10 cellular contexts compared by ENCODE assay signal in genomic region chr22:40216041-40216756, GRCh38. TPM values are rescaled to one million over a fixed set of nuclear protein-coding genes. Genes with fewer than 3 reads are reported as not detected.
DNase-seq lines count a peak whose midpoint lies in the region; ATAC-seq, FAIRE-seq and TF ChIP-seq lines count a peak whose summit lies in the region.
"Had no signal": no experiment of that assay in that cellular context is flagged by ENCODE, and none has a peak within 500 bp of the region (broad histone marks: within the 10 kb centered on the region; RNA-seq: fewer than 3 reads in every experiment).

No MANE protein-coding gene starts in this region.

- no peaks in the 10 kb centered on the region for H3K9me3 Mint-ChIP-seq in CD14-positive monocyte
- H3K9me3 Mint-ChIP-seq in T-helper 2 cell treated with Interferon-gamma antibody and Interleukin-4, amounts not matched to agents 5 μg/mL and 100 μg/mL, for 36 hours = no peaks in the 10 kb centered on the region
- no peaks in the 10 kb centered on the region for H3K9me3 Mint-ChIP-seq in endothelial cell (ENCODE audit: unreplicated experiment)

- H3K4me1 Mint-ChIP-seq in CD14-positive monocyte (peaks cover 89% of the 10 kb centered on the region), endothelial cell (ENCODE audit: unreplicated experiment) (peaks cover 79% of the 10 kb centered on the region)
- peaks cover 70% of the 10 kb centered on the region for H3K4me1 Mint-ChIP-seq in T-helper 2 cell treated with Interferon-gamma antibody and Interleukin-4, amounts not matched to agents 5 μg/mL and 100 μg/mL, for 36 hours (ENCODE audit: low read depth)

- H3K27ac Mint-ChIP-seq in CD14-positive monocyte (peak overlapping the region; percentile 83 to 94 (median 88)), endothelial cell (ENCODE audit: unreplicated experiment) (peak overlapping the region; percentile 90)
- H3K27ac Mint-ChIP-seq in T-helper 2 cell treated with Interferon-gamma antibody and Interleukin-4, amounts not matched to agents 5 μg/mL and 100 μg/mL, for 36 hours = peak overlapping the region; percentile 79

- H3K36me3 Mint-ChIP-seq in CD14-positive monocyte (peaks cover 5 to 20% of the 10 kb centered on the region in 2 donors), endothelial cell (ENCODE audit: low read depth, unreplicated experiment) (peaks cover 13% of the 10 kb centered on the region)
- H3K36me3 Mint-ChIP-seq in T-helper 2 cell treated with Interferon-gamma antibody and Interleukin-4, amounts not matched to agents 5 μg/mL and 100 μg/mL, for 36 hours (ENCODE audit: low read depth) = peaks cover 11% of the 10 kb centered on the region

- H3K27me3 Mint-ChIP-seq in CD14-positive monocyte (ENCODE audit: low read depth in 3 of 3) (peaks cover 0 to 2% (median 0%) of the 10 kb centered on the region in 3 donors), endothelial cell (ENCODE audit: unreplicated experiment) (peaks cover 4% of the 10 kb centered on the region)
- H3K27me3 Mint-ChIP-seq in T-helper 2 cell treated with Interferon-gamma antibody and Interleukin-4, amounts not matched to agents 5 μg/mL and 100 μg/mL, for 36 hours (ENCODE audit: low read depth) = no peaks in the 10 kb centered on the region

- no peak for TF ChIP-seq CTCF in CD14-positive monocyte (IDR thresholded peaks at IDR 0.05)
- TF ChIP-seq CTCF in endothelial cell (IDR thresholded peaks at IDR 0.05; ENCODE audit: unreplicated experiment) = no peak

- H3K4me3 Mint-ChIP-seq in CD14-positive monocyte (peak overlapping the region; percentile 60 to 72), endothelial cell (ENCODE audit: unreplicated experiment) (peak overlapping the region; percentile 2)
- peak overlapping the region; percentile 60 for H3K4me3 Mint-ChIP-seq in T-helper 2 cell treated with Interferon-gamma antibody and Interleukin-4, amounts not matched to agents 5 μg/mL and 100 μg/mL, for 36 hours

- DNase-seq in CD14-positive monocyte (ENCODE audit: low spot score) (no peak), GM19239 (ENCODE audit: insufficient read length, low spot score) (peak; percentile 30), endothelial cell (ENCODE audit: low spot score) (no peak), H4 (ENCODE audit: low spot score) (no peak), NCI-H446 treated with DMSO at 0.1 percent for 48 hours (lab: John Stamatoyannopoulos, UW) (no peak)
- no peak for DNase-seq in T-helper 2 cell treated with Interferon-gamma antibody and Interleukin-4, amounts not matched to agents 5 μg/mL and 100 μg/mL, for 36 hours (ENCODE audit: low spot score)
- DNase-seq: lower lobe of right lung, NCI-H774 had no signal

- FAIRE-seq in GM19239 (lab: Jason Lieb, UNC) = peak; percentile 31

- intact Hi-C loops in CD14-positive monocyte (cut with micrococcal nuclease) = no loop called here

- no peak for ATAC-seq in GM21360 (IDR thresholded peaks at IDR 0.05; ENCODE audit: unreplicated experiment)
- no peak for ATAC-seq in HG02678 (IDR thresholded peaks at IDR 0.05; ENCODE audit: unreplicated experiment)

RNA-seq across cellular contexts. Expression of gene TNRC6B, which starts 38.5 kb away (rescaled TPM):
- 10 to 100 TPM; 11.8 to 16.5 TPM for polyA plus RNA-seq in CD14-positive monocyte
- total RNA-seq in endothelial cell (ENCODE audit: unreplicated experiment) = 53.4 TPM
- 14.8 and 26.4 TPM in 2 replicates for total RNA-seq in H4 (2014; rRNA removed; shearing (Covaris generic))

Comparison
In these comparisons a context has a peak if more than half of its experiments do, and no peak if none do; other contexts are left out.
1. H3K4me3 Mint-ChIP-seq: peak in every context shown above with its lines; median percentile 66 in CD14-positive monocyte; 60 in T-helper 2 cell treated with Interferon-gamma antibody and Interleukin-4, amounts not matched to agents 5 μg/mL and 100 μg/mL, for 36 hours; 2 in endothelial cell.